Comparison of ENCODE assay signal across 3 cellular contexts in the genomic region with DNA sequence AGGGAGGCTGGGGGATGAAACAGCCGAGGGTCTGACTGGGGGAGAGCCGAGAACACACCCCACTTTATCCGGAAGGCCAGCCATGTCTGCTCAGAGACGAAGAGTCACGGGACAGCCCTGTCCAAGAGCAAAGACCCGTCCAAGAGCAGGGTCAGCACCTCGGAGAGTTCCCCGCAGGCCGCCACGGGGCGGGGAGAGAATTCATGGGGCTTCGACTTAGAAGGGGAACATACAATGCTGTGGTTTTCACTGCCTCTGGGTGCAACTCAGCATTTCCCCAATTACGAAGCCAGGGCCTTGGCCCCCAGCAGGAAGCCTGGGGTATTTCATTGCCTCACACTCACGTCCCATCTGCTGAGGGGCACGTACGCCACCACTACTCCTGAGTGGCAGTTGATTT.
TF ChIP-seq lines count a peak whose summit lies in the region.

No MANE protein-coding gene starts in this region.

TF ChIP-seq in A549, 52 proteins besides CTCF, POLR2A, EP300 and RAD21 (continued from another document):
- TF ChIP-seq, protein P1, sequence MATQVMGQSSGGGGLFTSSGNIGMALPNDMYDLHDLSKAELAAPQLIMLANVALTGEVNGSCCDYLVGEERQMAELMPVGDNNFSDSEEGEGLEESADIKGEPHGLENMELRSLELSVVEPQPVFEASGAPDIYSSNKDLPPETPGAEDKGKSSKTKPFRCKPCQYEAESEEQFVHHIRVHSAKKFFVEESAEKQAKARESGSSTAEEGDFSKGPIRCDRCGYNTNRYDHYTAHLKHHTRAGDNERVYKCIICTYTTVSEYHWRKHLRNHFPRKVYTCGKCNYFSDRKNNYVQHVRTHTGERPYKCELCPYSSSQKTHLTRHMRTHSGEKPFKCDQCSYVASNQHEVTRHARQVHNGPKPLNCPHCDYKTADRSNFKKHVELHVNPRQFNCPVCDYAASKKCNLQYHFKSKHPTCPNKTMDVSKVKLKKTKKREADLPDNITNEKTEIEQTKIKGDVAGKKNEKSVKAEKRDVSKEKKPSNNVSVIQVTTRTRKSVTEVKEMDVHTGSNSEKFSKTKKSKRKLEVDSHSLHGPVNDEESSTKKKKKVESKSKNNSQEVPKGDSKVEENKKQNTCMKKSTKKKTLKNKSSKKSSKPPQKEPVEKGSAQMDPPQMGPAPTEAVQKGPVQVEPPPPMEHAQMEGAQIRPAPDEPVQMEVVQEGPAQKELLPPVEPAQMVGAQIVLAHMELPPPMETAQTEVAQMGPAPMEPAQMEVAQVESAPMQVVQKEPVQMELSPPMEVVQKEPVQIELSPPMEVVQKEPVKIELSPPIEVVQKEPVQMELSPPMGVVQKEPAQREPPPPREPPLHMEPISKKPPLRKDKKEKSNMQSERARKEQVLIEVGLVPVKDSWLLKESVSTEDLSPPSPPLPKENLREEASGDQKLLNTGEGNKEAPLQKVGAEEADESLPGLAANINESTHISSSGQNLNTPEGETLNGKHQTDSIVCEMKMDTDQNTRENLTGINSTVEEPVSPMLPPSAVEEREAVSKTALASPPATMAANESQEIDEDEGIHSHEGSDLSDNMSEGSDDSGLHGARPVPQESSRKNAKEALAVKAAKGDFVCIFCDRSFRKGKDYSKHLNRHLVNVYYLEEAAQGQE (IDR thresholded peaks at IDR 0.05) = peak; percentile 88

TF ChIP-seq in HCT116, 20 proteins besides CTCF, POLR2A, EP300 and RAD21:
- TF ChIP-seq, protein P1 (IDR thresholded peaks at IDR 0.05; ENCODE audit: low read depth) = peak; percentile 84
- TF ChIP-seq SIN3A (IDR thresholded peaks at IDR 0.05; ENCODE audit: low read depth) = no peak
- TF ChIP-seq ZNF274 (IDR thresholded peaks at IDR 0.05; ENCODE audit: low read depth, low read length) = no peak
- TF ChIP-seq ZBTB33 (IDR thresholded peaks at IDR 0.05; ENCODE audit: extremely low read depth, insufficient replicate concordance, low read length) = no peak
- no peak for TF ChIP-seq CBX3 (IDR thresholded peaks at IDR 0.05; ENCODE audit: low read depth)
- TF ChIP-seq JUND (IDR thresholded peaks at IDR 0.05) = no peak

TF ChIP-seq in WTC11, 78 proteins besides CTCF, POLR2A, EP300 and RAD21 (continued from another document and continues in another):
- TF ChIP-seq, protein P2, sequence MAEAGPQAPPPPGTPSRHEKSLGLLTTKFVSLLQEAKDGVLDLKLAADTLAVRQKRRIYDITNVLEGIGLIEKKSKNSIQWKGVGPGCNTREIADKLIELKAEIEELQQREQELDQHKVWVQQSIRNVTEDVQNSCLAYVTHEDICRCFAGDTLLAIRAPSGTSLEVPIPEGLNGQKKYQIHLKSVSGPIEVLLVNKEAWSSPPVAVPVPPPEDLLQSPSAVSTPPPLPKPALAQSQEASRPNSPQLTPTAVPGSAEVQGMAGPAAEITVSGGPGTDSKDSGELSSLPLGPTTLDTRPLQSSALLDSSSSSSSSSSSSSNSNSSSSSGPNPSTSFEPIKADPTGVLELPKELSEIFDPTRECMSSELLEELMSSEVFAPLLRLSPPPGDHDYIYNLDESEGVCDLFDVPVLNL (CRISPR knock-in tag; IDR thresholded peaks at IDR 0.05; ENCODE audit: borderline replicate concordance, low read depth) = no peak
- no peak for TF ChIP-seq E2F1 (CRISPR knock-in tag; IDR thresholded peaks at IDR 0.05)
- TF ChIP-seq, protein P3, sequence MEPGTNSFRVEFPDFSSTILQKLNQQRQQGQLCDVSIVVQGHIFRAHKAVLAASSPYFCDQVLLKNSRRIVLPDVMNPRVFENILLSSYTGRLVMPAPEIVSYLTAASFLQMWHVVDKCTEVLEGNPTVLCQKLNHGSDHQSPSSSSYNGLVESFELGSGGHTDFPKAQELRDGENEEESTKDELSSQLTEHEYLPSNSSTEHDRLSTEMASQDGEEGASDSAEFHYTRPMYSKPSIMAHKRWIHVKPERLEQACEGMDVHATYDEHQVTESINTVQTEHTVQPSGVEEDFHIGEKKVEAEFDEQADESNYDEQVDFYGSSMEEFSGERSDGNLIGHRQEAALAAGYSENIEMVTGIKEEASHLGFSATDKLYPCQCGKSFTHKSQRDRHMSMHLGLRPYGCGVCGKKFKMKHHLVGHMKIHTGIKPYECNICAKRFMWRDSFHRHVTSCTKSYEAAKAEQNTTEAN (CRISPR knock-in tag; IDR thresholded peaks at IDR 0.05) = peak; percentile 47; the same call in 1 of the 2 replicates
- TF ChIP-seq ARID4B (CRISPR knock-in tag; IDR thresholded peaks at IDR 0.05; ENCODE audit: borderline replicate concordance) = 0 out of 2 replicates have a peak, but pooled peaks have one; percentile 46
- TF ChIP-seq ZNF281 (CRISPR knock-in tag; IDR thresholded peaks at IDR 0.05) = no peak
- 0 out of 2 replicates have a peak, but pooled peaks have one; percentile 60 for TF ChIP-seq ZNF232 (CRISPR knock-in tag; IDR thresholded peaks at IDR 0.05)
- TF ChIP-seq IRF2 (CRISPR knock-in tag; IDR thresholded peaks at IDR 0.05; ENCODE audit: borderline replicate concordance, low read depth) = no peak
- no peak for TF ChIP-seq MXD4 (CRISPR knock-in tag; IDR thresholded peaks at IDR 0.05; ENCODE audit: borderline replicate concordance)
- TF ChIP-seq, protein P4, sequence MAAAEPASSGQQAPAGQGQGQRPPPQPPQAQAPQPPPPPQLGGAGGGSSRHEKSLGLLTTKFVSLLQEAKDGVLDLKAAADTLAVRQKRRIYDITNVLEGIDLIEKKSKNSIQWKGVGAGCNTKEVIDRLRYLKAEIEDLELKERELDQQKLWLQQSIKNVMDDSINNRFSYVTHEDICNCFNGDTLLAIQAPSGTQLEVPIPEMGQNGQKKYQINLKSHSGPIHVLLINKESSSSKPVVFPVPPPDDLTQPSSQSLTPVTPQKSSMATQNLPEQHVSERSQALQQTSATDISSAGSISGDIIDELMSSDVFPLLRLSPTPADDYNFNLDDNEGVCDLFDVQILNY (CRISPR knock-in tag; IDR thresholded peaks at IDR 0.05) = 0 out of 2 replicates have a peak, but pooled peaks have one; percentile 37
- no peak for TF ChIP-seq ZNF317 (CRISPR knock-in tag; IDR thresholded peaks at IDR 0.05; ENCODE audit: borderline replicate concordance, low read depth)
- peak; percentile 86; the same call in 1 of the 2 replicates for TF ChIP-seq FOXP4 (CRISPR knock-in tag; IDR thresholded peaks at IDR 0.05)
- TF ChIP-seq, protein P5, sequence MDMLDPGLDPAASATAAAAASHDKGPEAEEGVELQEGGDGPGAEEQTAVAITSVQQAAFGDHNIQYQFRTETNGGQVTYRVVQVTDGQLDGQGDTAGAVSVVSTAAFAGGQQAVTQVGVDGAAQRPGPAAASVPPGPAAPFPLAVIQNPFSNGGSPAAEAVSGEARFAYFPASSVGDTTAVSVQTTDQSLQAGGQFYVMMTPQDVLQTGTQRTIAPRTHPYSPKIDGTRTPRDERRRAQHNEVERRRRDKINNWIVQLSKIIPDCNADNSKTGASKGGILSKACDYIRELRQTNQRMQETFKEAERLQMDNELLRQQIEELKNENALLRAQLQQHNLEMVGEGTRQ (CRISPR knock-in tag; IDR thresholded peaks at IDR 0.05) = no peak
- TF ChIP-seq, protein P6, sequence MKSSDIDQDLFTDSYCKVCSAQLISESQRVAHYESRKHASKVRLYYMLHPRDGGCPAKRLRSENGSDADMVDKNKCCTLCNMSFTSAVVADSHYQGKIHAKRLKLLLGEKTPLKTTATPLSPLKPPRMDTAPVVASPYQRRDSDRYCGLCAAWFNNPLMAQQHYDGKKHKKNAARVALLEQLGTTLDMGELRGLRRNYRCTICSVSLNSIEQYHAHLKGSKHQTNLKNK (CRISPR knock-in tag; IDR thresholded peaks at IDR 0.05) = no peak
- TF ChIP-seq IRF1 (CRISPR knock-in tag; IDR thresholded peaks at IDR 0.05) = peak; percentile 74; the same call in 1 of the 2 replicates
- TF ChIP-seq MYBL2 (CRISPR knock-in tag; IDR thresholded peaks at IDR 0.05) = peak; percentile 52; the same call in 1 of the 2 replicates
- peak; percentile 48; the same call in 1 of the 2 replicates for TF ChIP-seq JUN (CRISPR knock-in tag; IDR thresholded peaks at IDR 0.05)
